Comparison of ENCODE assay signal across 21 cellular contexts in the genomic region with DNA sequence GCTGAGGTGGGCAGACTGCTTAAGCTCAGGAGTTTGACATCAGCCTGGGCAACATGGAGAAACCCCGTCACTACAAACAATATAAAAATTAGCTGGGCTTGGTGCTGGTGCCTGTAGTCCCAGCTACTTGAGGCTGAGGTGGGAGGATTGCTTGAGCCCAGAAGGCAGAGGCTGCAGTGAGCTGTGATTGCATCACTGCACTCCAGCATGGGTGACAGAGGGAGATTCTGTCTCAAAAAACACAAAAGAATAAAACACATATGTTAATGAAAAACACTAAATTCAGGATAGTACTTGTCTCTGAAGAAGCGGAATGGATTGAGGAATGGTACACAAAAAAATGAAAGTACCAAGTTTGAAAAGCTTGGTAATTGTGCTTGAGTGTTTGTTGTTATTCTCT.
DNase-seq lines count a peak whose midpoint lies in the region; ATAC-seq, FAIRE-seq and TF ChIP-seq lines count a peak whose summit lies in the region.
"Had no signal": no experiment of that assay in that cellular context is flagged by ENCODE, and none has a peak within 500 bp of the region (broad histone marks: within the 10 kb centered on the region; RNA-seq: fewer than 3 reads in every experiment).

No MANE protein-coding gene starts in this region.

- WGBS in IMR-90 (ENCODE audit: extremely low coverage in 2 of 2, insufficient read length in 1 of 2), 2 experiments, result no CpG with 5 or more reads among the region's 2 CpGs
- WGBS in K562 (ENCODE audit: insufficient coverage, low coverage, missing lambda C conversion rate), result 42% methylated on average over 2 of the region's 2 CpGs
- 98% methylated on average over 2 of the region's 2 CpGs for WGBS in prostate gland

- H4K20me1 ChIP-seq in IMR-90 (ENCODE audit: insufficient read depth, low read length) (no peaks in the 10 kb centered on the region), K562 (replicated peaks; ENCODE audit: control insufficient read depth, insufficient read depth, low read length) (no peaks in the 10 kb centered on the region)

- H3K36me3 Mint-ChIP-seq in activated T-cell treated with anti-CD3 and anti-CD28 coated beads, Interleukin-2, amount 50 U/mL, for 72 hours (ENCODE audit: insufficient read depth in 2 of 2), result no peaks in the 10 kb centered on the region
- peaks cover 4 to 7% of the 10 kb centered on the region in 2 donors for H3K36me3 Mint-ChIP-seq in stimulated activated naive B cell treated with anti-CD40 and anti-IgM and Interleukin-4, amounts not matched to agents 10 μg/mL and 1 μg/mL and 100 μg/mL, for 72 hours

- dilution Hi-C loops in IMR-90 (cut with HindIII; ENCODE audit: low sequenced_read_pairs, unreplicated experiment), result no loop called here

- H3K4me3 Mint-ChIP-seq in activated T-cell treated with anti-CD3 and anti-CD28 coated beads, Interleukin-2, amount 50 U/mL, for 72 hours, result no peak overlapping the region
- H3K4me3 Mint-ChIP-seq in stimulated activated naive B cell treated with anti-CD40 and anti-IgM and Interleukin-4, amounts not matched to agents 10 μg/mL and 1 μg/mL and 100 μg/mL, for 72 hours, result no peak overlapping the region
- H3K4me3 Mint-ChIP-seq: B cell; CD4-positive, CD25-positive, alpha-beta regulatory T cell; CD8-positive, alpha-beta T cell; HFFc6 had no signal

- H3K9me3 ChIP-seq in IMR-90 (ENCODE audit: control insufficient read depth, insufficient read depth, low read length), result no peaks in the 10 kb centered on the region
- no peaks in the 10 kb centered on the region for H3K9me3 ChIP-seq in K562 (replicated peaks; ENCODE audit: control insufficient read depth, insufficient read depth, low read depth, low read length)
- no peaks in the 10 kb centered on the region for H3K9me3 ChIP-seq in prostate gland
- H3K9me3 ChIP-seq: BLaER1, Caco-2, HAP-1 had no signal

- intact Hi-C loops in IMR-90 (cut with micrococcal nuclease) (no loop called here), K562 (cut with micrococcal nuclease) (no loop called here), prostate gland (cut with DNase I) (no loop called here)

- H3K18ac ChIP-seq in IMR-90 (ENCODE audit: low read depth, low read length), result no peak overlapping the region

- TF ChIP-seq CTCF in IMR-90 (conservative IDR thresholded peaks at IDR 0.05; ENCODE audit: low read depth, low read length), result no peak
- no peak for TF ChIP-seq CTCF in K562 (IDR thresholded peaks at IDR 0.05 in 2 of 3, conservative IDR thresholded peaks at IDR 0.05 in 1 of 3; ENCODE audit: insufficient read depth in 2 of 3, low read depth in 1 of 3, low read length in 3 of 3)
- TF ChIP-seq CTCF in prostate gland (IDR thresholded peaks at IDR 0.05), result no peak

- H2AFZ ChIP-seq in IMR-90 (replicated peaks; ENCODE audit: low read length, poor library complexity), result no peak overlapping the region
- no peak overlapping the region for H2AFZ ChIP-seq in K562 (ENCODE audit: low read depth, low read length)

- no peak overlapping the region for H3K9ac ChIP-seq in IMR-90 (ENCODE audit: low read depth, low read length)
- no peak overlapping the region for H3K9ac ChIP-seq in K562 (ENCODE audit: insufficient read depth in 1 of 2, low read depth in 2 of 2, low read length in 2 of 2)
- H3K9ac ChIP-seq: BLaER1 had no signal

- no peak overlapping the region for H4K91ac ChIP-seq in IMR-90 (ENCODE audit: insufficient read depth, low read depth, low read length)

- H4K5ac ChIP-seq in IMR-90 (ENCODE audit: low read depth, low read length), result no peak overlapping the region

- H3K4me1 Mint-ChIP-seq in activated T-cell treated with anti-CD3 and anti-CD28 coated beads, Interleukin-2, amount 50 U/mL, for 72 hours (ENCODE audit: low read depth), result no peaks in the 10 kb centered on the region
- H3K4me1 Mint-ChIP-seq in stimulated activated naive B cell treated with anti-CD40 and anti-IgM and Interleukin-4, amounts not matched to agents 10 μg/mL and 1 μg/mL and 100 μg/mL, for 72 hours, result peaks cover 4% of the 10 kb centered on the region in 2 donors

- no peak overlapping the region for H3K23ac ChIP-seq in IMR-90 (ENCODE audit: low read depth, low read length)

- CTCF ChIA-PET in IMR-90 (lab: Yijun Ruan, JAX) (no interaction called here), K562 (lab: Yijun Ruan, JAX; ENCODE audit: low intra/inter-chr PET ratio) (no interaction called here)

- no peak for ATAC-seq in activated T-cell treated with anti-CD3 and anti-CD28 coated beads, Interleukin-2, amount 50 U/mL, for 72 hours (replicated peaks in 1 of 2)
- ATAC-seq in IMR-90 (ENCODE audit: low read depth) (no peak), K562 (no peak)
- ATAC-seq in stimulated activated naive B cell treated with anti-CD40 and anti-IgM and Interleukin-4, amounts not matched to agents 10 μg/mL and 1 μg/mL and 100 μg/mL, for 72 hours (replicated peaks), result no peak
- ATAC-seq: CD8-positive, alpha-beta T cell had no signal

- no peak for TF ChIP-seq RAD21 in IMR-90 (IDR thresholded peaks at IDR 0.05; ENCODE audit: low read length)
- no peak for TF ChIP-seq RAD21 in K562 (CRISPR knock-in tag; conservative IDR thresholded peaks at IDR 0.05 in 1 of 2, IDR thresholded peaks at IDR 0.05 in 1 of 2)

- no peaks in the 10 kb centered on the region for H3K9me3 Mint-ChIP-seq in activated T-cell treated with anti-CD3 and anti-CD28 coated beads, Interleukin-2, amount 50 U/mL, for 72 hours
- no peaks in the 10 kb centered on the region for H3K9me3 Mint-ChIP-seq in stimulated activated naive B cell treated with anti-CD40 and anti-IgM and Interleukin-4, amounts not matched to agents 10 μg/mL and 1 μg/mL and 100 μg/mL, for 72 hours
- H3K9me3 Mint-ChIP-seq: CD4-positive, CD25-positive, alpha-beta regulatory T cell; CD8-positive, alpha-beta T cell; HFFc6 had no signal

- no peak overlapping the region for H3K14ac ChIP-seq in IMR-90 (replicated peaks; ENCODE audit: low read depth, low read length)

- H3K36me3 ChIP-seq in IMR-90 (ENCODE audit: control insufficient read depth, insufficient read depth, low read length) (no peaks in the 10 kb centered on the region; the same call in 1 of the 2 replicates), K562 (ENCODE audit: control insufficient read depth, insufficient read depth, low read length) (no peaks in the 10 kb centered on the region), prostate gland (no peaks in the 10 kb centered on the region)
- H3K36me3 ChIP-seq: BLaER1, HAP-1 had no signal

- no peak overlapping the region for H3K56ac ChIP-seq in IMR-90 (ENCODE audit: extremely low read depth, insufficient read depth, low read length)

- FAIRE-seq in K562 (lab: Jason Lieb, UNC), result no peak
- FAIRE-seq: A204.1, GM12892 had no signal

- no peaks in the 10 kb centered on the region for H3K79me2 ChIP-seq in K562 (ENCODE audit: control insufficient read depth, insufficient read depth, low read length)

- no peak overlapping the region for H2BK15ac ChIP-seq in IMR-90 (ENCODE audit: low read depth, low read length)

- BruUV-seq in IMR-90 (replicated peaks; lab: Mats Ljungman, UMichigan) (no TSS peak), K562 (replicated peaks; lab: Mats Ljungman, UMichigan) (no TSS peak)

- H3K4me2 ChIP-seq in IMR-90 (ENCODE audit: low read depth, low read length) (no peak overlapping the region), K562 (ENCODE audit: insufficient read depth, low read length) (no peak overlapping the region)
- H3K4me2 ChIP-seq: BLaER1 had no signal

- no peak overlapping the region for H2BK5ac ChIP-seq in IMR-90 (ENCODE audit: low read depth, low read length, poor library complexity, severe bottlenecking)

- H2BK120ac ChIP-seq in IMR-90 (ENCODE audit: low read depth, low read length), result no peak overlapping the region

- H3K4me1 ChIP-seq in IMR-90 (ENCODE audit: control insufficient read depth, insufficient read depth, low read length) (peaks cover 8% of the 10 kb centered on the region), K562 (replicated peaks in 1 of 2; ENCODE audit: control insufficient read depth in 2 of 2, insufficient read depth in 2 of 2, low read length in 2 of 2) (no peaks in the 10 kb centered on the region), prostate gland (replicated peaks) (no peaks in the 10 kb centered on the region)

- DNase-seq in activated T-cell treated with anti-CD3 and anti-CD28 coated beads, Interleukin-2, amount 50 U/mL, for 72 hours, result no peak
- DNase-seq in activated T-cell treated with anti-CD3 and anti-CD28 coated beads for 4 hours (no peak), IMR-90 (no peak), K562 (ENCODE audit: extremely low read depth in 1 of 4, low spot score in 3 of 4) (no peak), prostate gland (ENCODE audit: low spot score) (no peak)
- no peak for DNase-seq in stimulated activated naive B cell treated with anti-CD40 and anti-IgM and Interleukin-4, amounts not matched to agents 10 μg/mL and 1 μg/mL and 100 μg/mL, for 72 hours
- no peak for DNase-seq in stimulated activated CD4-positive, alpha-beta T cell treated with anti-CD3 and anti-CD28 coated beads, Interleukin-12 subunit alpha, Interleukin-12 subunit beta, amount 100 ng/mL, for 4 hours
- DNase-seq in effector CD8-positive, alpha-beta T cell (lab: John Stamatoyannopoulos, UW), result no peak
- DNase-seq: Caco-2; CD4-positive, CD25-positive, alpha-beta regulatory T cell; CD8-positive, alpha-beta T cell; DMS153; DND-41; HFFc6 had no signal

- H3K27me3 Mint-ChIP-seq in activated T-cell treated with anti-CD3 and anti-CD28 coated beads, Interleukin-2, amount 50 U/mL, for 72 hours (ENCODE audit: low read depth), result no peaks in the 10 kb centered on the region
- no peaks in the 10 kb centered on the region for H3K27me3 Mint-ChIP-seq in stimulated activated naive B cell treated with anti-CD40 and anti-IgM and Interleukin-4, amounts not matched to agents 10 μg/mL and 1 μg/mL and 100 μg/mL, for 72 hours
- H3K27me3 Mint-ChIP-seq: B cell; CD4-positive, CD25-positive, alpha-beta regulatory T cell had no signal

- no peak for TF ChIP-seq EP300 in K562 (IDR thresholded peaks at IDR 0.05; ENCODE audit: low read length)

- H3K27me3 ChIP-seq in IMR-90 (ENCODE audit: control insufficient read depth, insufficient read depth, low read length) (no peaks in the 10 kb centered on the region), K562 (ENCODE audit: control insufficient read depth in 2 of 2, insufficient read depth in 2 of 2, low read length in 2 of 2) (no peaks in the 10 kb centered on the region), prostate gland (replicated peaks; ENCODE audit: insufficient read depth) (no peaks in the 10 kb centered on the region)
- H3K27me3 ChIP-seq: BLaER1 had no signal

- 0 out of 4 replicates have a peak, but pooled peaks cover 0 to 3% of the 10 kb centered on the region in 2 experiments for H3K79me1 ChIP-seq in IMR-90 (ENCODE audit: low read depth in 1 of 2, low read length in 2 of 2)

- POLR2A ChIA-PET in IMR-90 (lab: Charles Lee; ENCODE audit: unreplicated experiment), result interaction anchor here (0.7 kb wide), 1 partner anchor 1285 kb away, joined by 5 read pairs; no protein-coding TSS in a partner anchor
- POLR2A ChIA-PET in K562 (lab: Yijun Ruan, JAX), result no interaction called here

- no peak overlapping the region for H3K27ac ChIP-seq in IMR-90 (ENCODE audit: insufficient read depth, low read length)
- no peak overlapping the region for H3K27ac ChIP-seq in K562 (ENCODE audit: extremely low read depth, low read depth, low read length)
- no peak overlapping the region for H3K27ac ChIP-seq in prostate gland
- H3K27ac ChIP-seq: 22Rv1, BLaER1, C4-2B had no signal

- no peak for TF ChIP-seq POLR2A in IMR-90 (IDR thresholded peaks at IDR 0.05; ENCODE audit: low read depth, low read length)
- no peak for TF ChIP-seq POLR2A in K562 (conservative IDR thresholded peaks at IDR 0.05)
- no peak for TF ChIP-seq POLR2A in prostate gland (IDR thresholded peaks at IDR 0.05)

- H3K9me1 ChIP-seq in IMR-90 (ENCODE audit: insufficient read depth, low read length), result no peaks in the 10 kb centered on the region; the same call in 1 of the 2 replicates
- no peaks in the 10 kb centered on the region for H3K9me1 ChIP-seq in K562 (ENCODE audit: control insufficient read depth, insufficient read depth, low read length)

- no peak overlapping the region for H2AK5ac ChIP-seq in IMR-90 (ENCODE audit: low read depth, low read length)

- H2BK20ac ChIP-seq in IMR-90 (ENCODE audit: low read depth, low read length), result no peak overlapping the region

- H3K27ac Mint-ChIP-seq in activated T-cell treated with anti-CD3 and anti-CD28 coated beads, Interleukin-2, amount 50 U/mL, for 72 hours, result peak overlapping the region; percentile 54
- H3K27ac Mint-ChIP-seq in stimulated activated naive B cell treated with anti-CD40 and anti-IgM and Interleukin-4, amounts not matched to agents 10 μg/mL and 1 μg/mL and 100 μg/mL, for 72 hours, result peak overlapping the region; percentile 56
- H3K27ac Mint-ChIP-seq: B cell; CD4-positive, CD25-positive, alpha-beta regulatory T cell; CD8-positive, alpha-beta T cell; HFFc6 had no signal

- H3K4ac ChIP-seq in IMR-90 (ENCODE audit: low read depth, low read length), result no peak overlapping the region

- no peak overlapping the region for H2AK9ac ChIP-seq in IMR-90 (replicated peaks; ENCODE audit: low read depth, low read length, poor library complexity)

- H4K8ac ChIP-seq in IMR-90 (ENCODE audit: low read depth in 2 of 2, low read length in 2 of 2), result no peak overlapping the region

- H3K4me3 ChIP-seq in IMR-90 (ENCODE audit: insufficient read depth, low read depth, low read length) (no peak overlapping the region), K562 (no peak overlapping the region), prostate gland (no peak overlapping the region)
- H3K4me3 ChIP-seq: BLaER1, HAP-1 had no signal

- in situ Hi-C loops in IMR-90 (cut with MboI; ENCODE audit: low sequenced_read_pairs) (no loop called here), K562 (cut with MboI) (no loop called here)
